Comparison of ENCODE assay signal across 8 cellular contexts in genomic region chr5:151123897-151124751, GRCh38. TPM values are rescaled to one million over a fixed set of nuclear protein-coding genes. Genes with fewer than 3 reads are reported as not detected.
DNase-seq lines count a peak whose midpoint lies in the region; ATAC-seq lines count a peak whose summit lies in the region.

No MANE protein-coding gene starts in this region.

- H3K27me3 ChIP-seq in BLaER1: no peaks in the 10 kb centered on the region

- no peaks in the 10 kb centered on the region for H3K27me3 Mint-ChIP-seq in effector memory CD8-positive, alpha-beta T cell

- peaks cover 22 to 26% of the 10 kb centered on the region in 2 donors for H3K4me1 Mint-ChIP-seq in effector memory CD8-positive, alpha-beta T cell (ENCODE audit: low read depth in 2 of 2)

- peak; percentile 81 for ATAC-seq in GM19025 (IDR thresholded peaks at IDR 0.05; ENCODE audit: low read depth, unreplicated experiment)
- ATAC-seq in HG03060 (IDR thresholded peaks at IDR 0.05; ENCODE audit: low read depth, unreplicated experiment): peak; percentile 69
- ATAC-seq in effector memory CD8-positive, alpha-beta T cell (replicated peaks): peak; percentile 52

- DNase-seq in RPMI7951 (ENCODE audit: low read depth) (peak; percentile 42), Ammon's horn (ENCODE audit: low spot score) (no peak), NCI-H82 (lab: John Stamatoyannopoulos, UW) (no peak)
- no peak for DNase-seq in effector memory CD8-positive, alpha-beta T cell
- peak; percentile 24 to 53 for DNase-seq in stimulated activated CD4-positive, alpha-beta T cell treated with anti-CD3 and anti-CD28 coated beads, Interleukin-2, amount 100 ng/mL, for 48 hours

- H3K4me3 Mint-ChIP-seq in effector memory CD8-positive, alpha-beta T cell: peak overlapping the region in 1 of 2 donors; percentile 39

- H3K36me3 Mint-ChIP-seq in effector memory CD8-positive, alpha-beta T cell (ENCODE audit: insufficient read depth): peaks cover 93% of the 10 kb centered on the region

- H3K27ac Mint-ChIP-seq in effector memory CD8-positive, alpha-beta T cell: peak overlapping the region; percentile 82 to 87

- H3K9me3 Mint-ChIP-seq in effector memory CD8-positive, alpha-beta T cell: no peaks in the 10 kb centered on the region

- H3K9ac ChIP-seq in BLaER1: peak overlapping the region; percentile 7; the same call in 1 of the 2 replicates

- peaks cover 74% of the 10 kb centered on the region for H3K36me3 ChIP-seq in BLaER1

- peaks cover 14% of the 10 kb centered on the region for H4K20me1 ChIP-seq in BLaER1

- H3K4me2 ChIP-seq in BLaER1: peak overlapping the region; percentile 79

- no peaks in the 10 kb centered on the region for H3K9me3 ChIP-seq in BLaER1

- H3K4me3 ChIP-seq in BLaER1: peak overlapping the region; percentile 19; the same call in 1 of the 2 replicates

- peaks cover 41% of the 10 kb centered on the region for H3K4me1 ChIP-seq in BLaER1

- H3K27ac ChIP-seq in BLaER1: peak overlapping the region; percentile 49

RNA-seq across cellular contexts. Expression of gene ANXA6, which starts 33.5 kb away (rescaled TPM):
- total RNA-seq in RPMI7951 (2014; rRNA removed; shearing (Covaris generic)): 273 and 335 TPM in 2 replicates

RNA-seq across cellular contexts. Expression of gene TNIP1, which starts 43.3 kb away (rescaled TPM):
- 96.2 and 106 TPM in 2 replicates for total RNA-seq in RPMI7951 (2014; rRNA removed; shearing (Covaris generic))

Comparison
In these comparisons a context has a peak if more than half of its experiments do, and no peak if none do; other contexts are left out.
1. DNase-seq: peak in RPMI7951 (single experiment) and stimulated activated CD4-positive, alpha-beta T cell treated with anti-CD3 and anti-CD28 coated beads, Interleukin-2, amount 100 ng/mL, for 48 hours (2 of 2); none in effector memory CD8-positive, alpha-beta T cell (0 of 3), Ammon's horn (single experiment) and NCI-H82 (single experiment).
2. Peak in every context shown above with its lines, with median percentiles within 50 percentile points of each other: ATAC-seq.